11 cellular contexts compared by ENCODE assay signal in genomic region chr1:1432566-1432950, GRCh38. TPM values are rescaled to one million over a fixed set of nuclear protein-coding genes. Genes with fewer than 3 reads are reported as not detected.
DNase-seq lines count a peak whose midpoint lies in the region; ATAC-seq and TF ChIP-seq lines count a peak whose summit lies in the region.
"Had no signal": no experiment of that assay in that cellular context is flagged by ENCODE, and none has a peak within 500 bp of the region (broad histone marks: within the 10 kb centered on the region; RNA-seq: fewer than 3 reads in every experiment).

No MANE protein-coding gene starts in this region.

- H3K27ac ChIP-seq in HUES48 (ENCODE audit: low read depth, low read length), result peak overlapping the region; percentile 94
- peak overlapping the region; percentile 97 for H3K27ac ChIP-seq in mesendoderm (ENCODE audit: low read depth, low read length)
- H3K27ac ChIP-seq in substantia nigra (ENCODE audit: low read depth, low read length, poor library complexity, severe bottlenecking), result peak overlapping the region; percentile 98

- H2BK5ac ChIP-seq in mesendoderm (ENCODE audit: low read length), result peak overlapping the region; percentile 45

- peak; percentile 88 for DNase-seq in chondrocyte (ENCODE audit: low spot score)
- DNase-seq in mesendoderm, result no peak
- peak in 6 of 49 donors; percentile 29 to 49 (median 44) for DNase-seq in substantia nigra (lab: John Stamatoyannopoulos, UW)
- DNase-seq in activated naive CD8-positive, alpha-beta T cell treated with anti-CD3 and anti-CD28 coated beads for 36 hours, result no peak
- no peak for DNase-seq in NCI-H1694 (lab: John Stamatoyannopoulos, UW)
- DNase-seq: NCI-H1436 treated with DMSO at 0.1 percent for 48 hours had no signal

- peaks cover 3% of the 10 kb centered on the region for H3K79me1 ChIP-seq in mesendoderm (ENCODE audit: low read length)

- H3K27me3 Mint-ChIP-seq in chondrocyte (ENCODE audit: low read depth), result no peaks in the 10 kb centered on the region
- peaks cover 44% of the 10 kb centered on the region for H3K27me3 Mint-ChIP-seq in activated naive CD8-positive, alpha-beta T cell treated with anti-CD3 and anti-CD28 coated beads for 36 hours

- peak overlapping the region; percentile 75 for H3K4ac ChIP-seq in mesendoderm (ENCODE audit: low read depth, low read length)

- H3K9ac ChIP-seq in HUES48 (ENCODE audit: low read depth, low read length) (no peak overlapping the region), mesendoderm (ENCODE audit: low read length) (peak overlapping the region; percentile 58)

- peaks cover 17% of the 10 kb centered on the region for H3K79me2 ChIP-seq in mesendoderm (ENCODE audit: control insufficient read depth, insufficient read depth, low read length)

- H3K4me1 ChIP-seq in HUES48 (ENCODE audit: control insufficient read depth, insufficient read depth, low read length) (peaks cover 37% of the 10 kb centered on the region), mesendoderm (ENCODE audit: control insufficient read depth, low read depth, low read length) (peaks cover 15% of the 10 kb centered on the region)

- H3K36me3 Mint-ChIP-seq in chondrocyte (ENCODE audit: low read depth), result no peaks in the 10 kb centered on the region
- H3K36me3 Mint-ChIP-seq in activated naive CD8-positive, alpha-beta T cell treated with anti-CD3 and anti-CD28 coated beads for 36 hours, result no peaks in the 10 kb centered on the region

- H3K9me3 Mint-ChIP-seq in chondrocyte (ENCODE audit: low read depth), result no peaks in the 10 kb centered on the region
- no peaks in the 10 kb centered on the region for H3K9me3 Mint-ChIP-seq in activated naive CD8-positive, alpha-beta T cell treated with anti-CD3 and anti-CD28 coated beads for 36 hours
- H3K9me3 Mint-ChIP-seq: activated naive CD4-positive, alpha-beta T cell treated with anti-CD3 and anti-CD28 coated beads for 36 hours had no signal

- H3K27me3 ChIP-seq in HUES48 (ENCODE audit: control insufficient read depth, insufficient read depth, low read length) (peaks cover 11% of the 10 kb centered on the region), mesendoderm (ENCODE audit: insufficient read depth, low read length, poor library complexity) (no peaks in the 10 kb centered on the region)

- H3K23ac ChIP-seq in mesendoderm (ENCODE audit: low read length), result no peak overlapping the region

- H3K27ac Mint-ChIP-seq in chondrocyte (ENCODE audit: unreplicated experiment), result peak overlapping the region; percentile 75
- no peak overlapping the region for H3K27ac Mint-ChIP-seq in activated naive CD8-positive, alpha-beta T cell treated with anti-CD3 and anti-CD28 coated beads for 36 hours
- H3K27ac Mint-ChIP-seq: activated naive CD4-positive, alpha-beta T cell treated with anti-CD3 and anti-CD28 coated beads for 36 hours had no signal

- H3K18ac ChIP-seq in mesendoderm (ENCODE audit: low read length), result peak overlapping the region; percentile 57

- peaks cover 43% of the 10 kb centered on the region for H3K4me1 Mint-ChIP-seq in chondrocyte (ENCODE audit: low read depth)
- peaks cover 6% of the 10 kb centered on the region for H3K4me1 Mint-ChIP-seq in activated naive CD8-positive, alpha-beta T cell treated with anti-CD3 and anti-CD28 coated beads for 36 hours

- no peak overlapping the region for H4K8ac ChIP-seq in mesendoderm (ENCODE audit: low read depth, low read length)

- no peak overlapping the region for H3K4me3 Mint-ChIP-seq in chondrocyte (ENCODE audit: unreplicated experiment)
- no peak overlapping the region for H3K4me3 Mint-ChIP-seq in activated naive CD8-positive, alpha-beta T cell treated with anti-CD3 and anti-CD28 coated beads for 36 hours
- H3K4me3 Mint-ChIP-seq: activated naive CD4-positive, alpha-beta T cell treated with anti-CD3 and anti-CD28 coated beads for 36 hours had no signal

- TF ChIP-seq CTCF in chondrocyte (IDR thresholded peaks at IDR 0.05), result no peak

- no peak overlapping the region for H3K4me2 ChIP-seq in mesendoderm (ENCODE audit: low read length)

- no peak for ATAC-seq in GM18519 (IDR thresholded peaks at IDR 0.05; ENCODE audit: low FRiP score, unreplicated experiment)
- no peak for ATAC-seq in GM21367 (IDR thresholded peaks at IDR 0.05; ENCODE audit: unreplicated experiment)

- no peak overlapping the region for H3K4me3 ChIP-seq in HUES48 (ENCODE audit: low read depth, low read length)
- H3K4me3 ChIP-seq in mesendoderm (ENCODE audit: low read length), result no peak overlapping the region
- H3K4me3 ChIP-seq: HAP-1 had no signal

- H4K5ac ChIP-seq in mesendoderm (ENCODE audit: low read length), result no peak overlapping the region

- H3K36me3 ChIP-seq in HUES48 (ENCODE audit: control insufficient read depth, insufficient read depth, low read length) (no peaks in the 10 kb centered on the region), mesendoderm (ENCODE audit: control insufficient read depth, insufficient read depth, low read length) (no peaks in the 10 kb centered on the region)
- H3K36me3 ChIP-seq: HAP-1 had no signal

- no peak overlapping the region for H2BK120ac ChIP-seq in mesendoderm (ENCODE audit: low read depth, low read length)

- no peak overlapping the region for H2AK5ac ChIP-seq in mesendoderm (ENCODE audit: low read length)

- H3K56ac ChIP-seq in mesendoderm (ENCODE audit: low read length), result peak overlapping the region; percentile 88

- no peaks in the 10 kb centered on the region for H3K9me3 ChIP-seq in HUES48 (ENCODE audit: control insufficient read depth, insufficient read depth, low read length)
- H3K9me3 ChIP-seq: HAP-1 had no signal

- no peak overlapping the region for H2BK15ac ChIP-seq in mesendoderm (replicated peaks; ENCODE audit: low read depth)

- no CpG with 5 or more reads among the region's 13 CpGs for WGBS in mesendoderm (ENCODE audit: extremely low coverage, insufficient coverage, low lambda C conversion rate)

RNA-seq across cellular contexts. Expression of gene VWA1, which starts 2.9 kb away (rescaled TPM):
- 12.5 to 27.2 TPM (median 24.3 TPM) in 3 replicates for total RNA-seq in chondrocyte
- 21.5 TPM for polyA plus RNA-seq in mesendoderm (2013, experiment 1 of 2)
- 21.0 TPM for polyA plus RNA-seq in mesendoderm (2013, experiment 2 of 2)
- under 1 TPM; 0.25 to 0.44 TPM for total RNA-seq in activated naive CD8-positive, alpha-beta T cell treated with anti-CD3 and anti-CD28 coated beads for 36 hours

RNA-seq across cellular contexts. Expression of gene ANKRD65, which starts 11.5 kb away (rescaled TPM):
- not detected in 3 replicates for total RNA-seq in chondrocyte
- polyA plus RNA-seq in mesendoderm (2013, experiment 1 of 2), result 1.2 TPM
- polyA plus RNA-seq in mesendoderm (2013, experiment 2 of 2), result 1.4 TPM
- total RNA-seq in activated naive CD8-positive, alpha-beta T cell treated with anti-CD3 and anti-CD28 coated beads for 36 hours, result not detected
- total RNA-seq: activated naive CD4-positive, alpha-beta T cell treated with anti-CD3 and anti-CD28 coated beads for 36 hours had no signal

RNA-seq across cellular contexts. Expression of gene ATAD3C, which starts 16.9 kb away (rescaled TPM):
- total RNA-seq in chondrocyte, result 0.75 to 1.4 TPM (median 1.3 TPM) in 3 replicates
- 0.67 TPM for polyA plus RNA-seq in mesendoderm (2013, experiment 1 of 2)
- 0.63 TPM for polyA plus RNA-seq in mesendoderm (2013, experiment 2 of 2)
- 1 to 10 TPM; 1.3 to 1.5 TPM for total RNA-seq in activated naive CD8-positive, alpha-beta T cell treated with anti-CD3 and anti-CD28 coated beads for 36 hours

RNA-seq across cellular contexts. Expression of gene MRPL20, which starts 25.5 kb away (rescaled TPM):
- total RNA-seq in chondrocyte, result 69.2 to 95.3 TPM (median 75.7 TPM) in 3 replicates
- 287 TPM for polyA plus RNA-seq in mesendoderm (2013, experiment 1 of 2)
- polyA plus RNA-seq in mesendoderm (2013, experiment 2 of 2), result 288 TPM
- total RNA-seq in activated naive CD8-positive, alpha-beta T cell treated with anti-CD3 and anti-CD28 coated beads for 36 hours, result 100 to 1,000 TPM; 181 to 182 TPM

RNA-seq across cellular contexts. Expression of gene CCNL2, which starts 33.4 kb away (rescaled TPM):
- 153 to 176 TPM (median 161 TPM) in 3 replicates for total RNA-seq in chondrocyte
- 65.2 TPM for polyA plus RNA-seq in mesendoderm (2013, experiment 1 of 2)
- 61.8 TPM for polyA plus RNA-seq in mesendoderm (2013, experiment 2 of 2)
- 10 to 100 TPM; 91.6 to 92.2 TPM for total RNA-seq in activated naive CD8-positive, alpha-beta T cell treated with anti-CD3 and anti-CD28 coated beads for 36 hours
